15 cellular contexts compared by ENCODE assay signal in the genomic region with DNA sequence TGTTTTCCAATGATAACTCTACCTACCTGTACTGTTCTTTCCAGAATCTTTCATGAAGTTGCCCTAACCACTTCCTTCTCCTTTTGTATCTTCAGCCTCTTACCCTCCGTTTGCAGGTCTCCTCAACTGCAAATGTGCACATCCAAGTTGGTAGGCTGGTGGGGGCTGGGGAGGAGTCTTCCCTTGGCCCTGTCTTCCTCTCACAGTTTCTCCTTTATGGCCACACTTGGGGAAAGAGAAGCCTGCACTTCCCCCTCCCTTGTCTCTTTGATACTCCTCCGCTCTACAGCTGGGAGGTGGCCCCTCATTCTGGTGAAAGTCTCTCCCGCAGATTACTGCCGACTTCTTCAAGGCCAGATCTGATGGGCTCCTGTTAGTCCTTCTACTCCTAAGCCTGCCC. TPM values are rescaled to one million over a fixed set of nuclear protein-coding genes. Genes with fewer than 3 reads are reported as not detected.
DNase-seq lines count a peak whose midpoint lies in the region; ATAC-seq and TF ChIP-seq lines count a peak whose summit lies in the region.
"Had no signal": no experiment of that assay in that cellular context is flagged by ENCODE, and none has a peak within 500 bp of the region (broad histone marks: within the 10 kb centered on the region; RNA-seq: fewer than 3 reads in every experiment).

No MANE protein-coding gene starts in this region.

- DNase-seq in GF-D8 (lab: John Stamatoyannopoulos, UW): peak; percentile 84
- DNase-seq in NB4 (ENCODE audit: low read depth): peak; percentile 95
- DNase-seq in SKM-1 treated with dmso at 0.1 percent for 144 hours (lab: John Stamatoyannopoulos, UW; ENCODE audit: unreplicated experiment): peak; percentile 91
- DNase-seq in upper lobe of right lung: no peak
- no peak for DNase-seq in erythroblast (lab: John Stamatoyannopoulos, UW)
- no peak for DNase-seq in T1000 (lab: John Stamatoyannopoulos, UW)
- no peak for DNase-seq in medulla oblongata (ENCODE audit: extremely low spot score)
- DNase-seq: BE2C, H7, IMR-90, NCI-H1105 treated with DMSO at 0.1 percent for 48 hours, NCI-H187, T-cell had no signal

- H3K9me3 ChIP-seq in upper lobe of right lung: no peaks in the 10 kb centered on the region
- H3K9me3 ChIP-seq: BE2C, SJSA1 had no signal

- no peak overlapping the region for H3K27ac ChIP-seq in upper lobe of right lung
- H3K27ac ChIP-seq: SJSA1 had no signal

- no peaks in the 10 kb centered on the region for H3K27me3 ChIP-seq in upper lobe of right lung
- H3K27me3 ChIP-seq: BE2C, SJSA1 had no signal

- H3K4me3 ChIP-seq in NB4 (ENCODE audit: low read depth, low read length) (no peak overlapping the region), upper lobe of right lung (no peak overlapping the region)
- H3K4me3 ChIP-seq: SJSA1 had no signal

- TF ChIP-seq POLR2A in NB4 (IDR thresholded peaks at IDR 0.05; ENCODE audit: extremely low read depth, insufficient read length): no peak
- no peak for TF ChIP-seq POLR2A in erythroblast (IDR thresholded peaks at IDR 0.05; ENCODE audit: low read length)

- ATAC-seq in upper lobe of right lung: peak; percentile 43
- ATAC-seq: T-cell had no signal

- intact Hi-C loops in upper lobe of right lung (cut with DNase I): no loop called here

- no peaks in the 10 kb centered on the region for H3K4me1 ChIP-seq in upper lobe of right lung
- H3K4me1 ChIP-seq: BE2C, SJSA1 had no signal

- peaks cover 14% of the 10 kb centered on the region for H3K36me3 ChIP-seq in upper lobe of right lung
- H3K36me3 ChIP-seq: BE2C, SJSA1 had no signal

- TF ChIP-seq CTCF in NB4 (IDR thresholded peaks at IDR 0.05; ENCODE audit: low read depth, low read length) (no peak), upper lobe of right lung (IDR thresholded peaks at IDR 0.05) (no peak)

RNA-seq across cellular contexts. Expression of gene GPR88, which starts 26.9 kb away (rescaled TPM):
- not detected for total RNA-seq in upper lobe of right lung
- total RNA-seq: H7, HT-29, IMR-90, SJSA1 had no signal

Comparison
In these comparisons a context has a peak if more than half of its experiments do, and no peak if none do; other contexts are left out.
1. DNase-seq: peak in GF-D8 (single experiment), NB4 (single experiment) and SKM-1 treated with dmso at 0.1 percent for 144 hours (single experiment); none in upper lobe of right lung (single experiment), erythroblast (0 of 2), T1000 (single experiment) and medulla oblongata (single experiment).